Comparison of ENCODE assay signal across 2 cellular contexts in genomic region chr21:38743772-38744529, GRCh38.
TF ChIP-seq lines count a peak whose summit lies in the region.

No MANE protein-coding gene starts in this region.

TF ChIP-seq in liver, 16 proteins besides CTCF, POLR2A, EP300 and RAD21:
- peak; percentile 83 for TF ChIP-seq NR2F2 (IDR thresholded peaks at IDR 0.05)
- TF ChIP-seq TAF1 (conservative IDR thresholded peaks at IDR 0.05): no peak
- TF ChIP-seq FOXA1 (IDR thresholded peaks at IDR 0.05): no peak

TF ChIP-seq in HepG2, 621 proteins besides CTCF, POLR2A, EP300 and RAD21:
- no peak for TF ChIP-seq MEF2D (CRISPR knock-in tag; IDR thresholded peaks at IDR 0.05)
